ENCODE assay signal across 23 cellular contexts in genomic region chr1:99539131-99539530, GRCh38.
DNase-seq lines count a peak whose midpoint lies in the region; ATAC-seq and TF ChIP-seq lines count a peak whose summit lies in the region.
"Had no signal": no experiment of that assay in that cellular context is flagged by ENCODE, and none has a peak within 500 bp of the region (broad histone marks: within the 10 kb centered on the region; RNA-seq: fewer than 3 reads in every experiment).

No MANE protein-coding gene starts in this region.

- no peak overlapping the region for H3K18ac ChIP-seq in mesendoderm (ENCODE audit: low read length)

- no peaks in the 10 kb centered on the region for H3K79me2 ChIP-seq in mesendoderm (ENCODE audit: control insufficient read depth, insufficient read depth, low read length)

- H3K4me2 ChIP-seq in mesendoderm (ENCODE audit: low read length), result no peak overlapping the region
- H3K4me2 ChIP-seq: BLaER1 had no signal

- no peak overlapping the region for H4K5ac ChIP-seq in mesendoderm (ENCODE audit: low read length)

- H3K4ac ChIP-seq in mesendoderm (ENCODE audit: low read depth, low read length), result no peak overlapping the region

- peak overlapping the region; percentile 45 for H3K27ac ChIP-seq in SJSA1
- H3K27ac ChIP-seq in mesendoderm (ENCODE audit: low read depth, low read length), result no peak overlapping the region
- H3K27ac ChIP-seq: BLaER1 had no signal

- H3K36me3 ChIP-seq in SJSA1 (no peaks in the 10 kb centered on the region), mesendoderm (ENCODE audit: control insufficient read depth, insufficient read depth, low read length) (no peaks in the 10 kb centered on the region)
- H3K36me3 ChIP-seq: BE2C, BLaER1 had no signal

- H3K4me3 ChIP-seq in SJSA1 (no peak overlapping the region), mesendoderm (ENCODE audit: low read length) (no peak overlapping the region)
- H3K4me3 ChIP-seq: BLaER1, GM12878 had no signal

- no peaks in the 10 kb centered on the region for H3K36me3 Mint-ChIP-seq in natural killer cell
- H3K36me3 Mint-ChIP-seq: CD14-positive monocyte; CD4-positive, alpha-beta memory T cell; CD4-positive, CD25-positive, alpha-beta regulatory T cell; CD8-positive, alpha-beta memory T cell had no signal

- no peak overlapping the region for H3K9ac ChIP-seq in mesendoderm (ENCODE audit: low read length)
- H3K9ac ChIP-seq: BLaER1 had no signal

- no peak for TF ChIP-seq CTCF in natural killer cell (IDR thresholded peaks at IDR 0.05)

- H3K79me1 ChIP-seq in mesendoderm (ENCODE audit: low read length), result no peaks in the 10 kb centered on the region

- H3K4me1 ChIP-seq in SJSA1 (replicated peaks), result peaks cover 21% of the 10 kb centered on the region
- H3K4me1 ChIP-seq in mesendoderm (ENCODE audit: control insufficient read depth, low read depth, low read length), result no peaks in the 10 kb centered on the region
- H3K4me1 ChIP-seq: BE2C, BLaER1 had no signal

- H4K8ac ChIP-seq in mesendoderm (ENCODE audit: low read depth, low read length), result no peak overlapping the region

- peak; percentile 27 for DNase-seq in EH (ENCODE audit: low read depth)
- peak; percentile 18 for DNase-seq in EL
- DNase-seq in HCEC 1CT, result peak; percentile 30
- DNase-seq in SJSA1 (ENCODE audit: low read depth in 1 of 2, low spot score in 2 of 2), result peak in 1 of 2 experiments; percentile 60
- DNase-seq in mesendoderm, result no peak
- no peak for DNase-seq in DMS79 (lab: John Stamatoyannopoulos, UW)
- no peak for DNase-seq in natural killer cell
- DNase-seq: 8988T; ACHN; BE2C; C1 segment of cervical spinal cord; CD4-positive, alpha-beta memory T cell; CD4-positive, CD25-positive, alpha-beta regulatory T cell; CD8-positive, alpha-beta memory T cell; COR-L47; DMS 273 treated with DMSO at 0.1 percent for 48 hours; DMS153; DMS53; DMS79 treated with DMSO at 0.1 percent for 48 hours; GDM1 had no signal

- H3K4me1 Mint-ChIP-seq in natural killer cell, result no peaks in the 10 kb centered on the region
- H3K4me1 Mint-ChIP-seq: CD14-positive monocyte; CD4-positive, alpha-beta memory T cell; CD4-positive, CD25-positive, alpha-beta regulatory T cell; CD8-positive, alpha-beta memory T cell had no signal

- no peak overlapping the region for H3K23ac ChIP-seq in mesendoderm (ENCODE audit: low read length)

- no peak overlapping the region for H3K4me3 Mint-ChIP-seq in natural killer cell
- H3K4me3 Mint-ChIP-seq: CD14-positive monocyte; CD4-positive, alpha-beta memory T cell; CD4-positive, CD25-positive, alpha-beta regulatory T cell; CD8-positive, alpha-beta memory T cell had no signal

- H3K9me3 Mint-ChIP-seq in natural killer cell, result no peaks in the 10 kb centered on the region
- H3K9me3 Mint-ChIP-seq: CD14-positive monocyte; CD4-positive, alpha-beta memory T cell; CD8-positive, alpha-beta memory T cell had no signal

- H2BK5ac ChIP-seq in mesendoderm (ENCODE audit: low read length), result no peak overlapping the region

- no peaks in the 10 kb centered on the region for H3K27me3 ChIP-seq in SJSA1 (replicated peaks)
- H3K27me3 ChIP-seq in mesendoderm (ENCODE audit: insufficient read depth, low read length, poor library complexity), result no peaks in the 10 kb centered on the region
- H3K27me3 ChIP-seq: BE2C, BLaER1 had no signal

- H3K27me3 Mint-ChIP-seq in natural killer cell (ENCODE audit: low read depth in 2 of 2), result no peaks in the 10 kb centered on the region
- H3K27me3 Mint-ChIP-seq: CD4-positive, CD25-positive, alpha-beta regulatory T cell had no signal

- no peak overlapping the region for H3K56ac ChIP-seq in mesendoderm (ENCODE audit: low read length)

- no peak overlapping the region for H2BK120ac ChIP-seq in mesendoderm (ENCODE audit: low read depth, low read length)

- H3K9me3 ChIP-seq in SJSA1 (replicated peaks), result no peaks in the 10 kb centered on the region
- H3K9me3 ChIP-seq: BE2C, BLaER1 had no signal

- no peak overlapping the region for H2BK15ac ChIP-seq in mesendoderm (replicated peaks; ENCODE audit: low read depth)

- H3K27ac Mint-ChIP-seq in natural killer cell, result no peak overlapping the region
- H3K27ac Mint-ChIP-seq: CD14-positive monocyte; CD4-positive, alpha-beta memory T cell; CD4-positive, CD25-positive, alpha-beta regulatory T cell had no signal

- intact Hi-C loops in natural killer cell (cut with micrococcal nuclease), result no loop called here

- no peak for ATAC-seq in natural killer cell
- ATAC-seq: GM12878 had no signal

- no peak overlapping the region for H2AK5ac ChIP-seq in mesendoderm (ENCODE audit: low read length)

Comparison
In these comparisons a context has a peak if more than half of its experiments do, and no peak if none do; other contexts are left out.
1. DNase-seq: peak in EH (single experiment), EL (single experiment) and HCEC 1CT (single experiment); none in mesendoderm (single experiment), DMS79 (single experiment) and natural killer cell (single experiment).